Comparison of ENCODE assay signal across 10 cellular contexts in the genomic region with DNA sequence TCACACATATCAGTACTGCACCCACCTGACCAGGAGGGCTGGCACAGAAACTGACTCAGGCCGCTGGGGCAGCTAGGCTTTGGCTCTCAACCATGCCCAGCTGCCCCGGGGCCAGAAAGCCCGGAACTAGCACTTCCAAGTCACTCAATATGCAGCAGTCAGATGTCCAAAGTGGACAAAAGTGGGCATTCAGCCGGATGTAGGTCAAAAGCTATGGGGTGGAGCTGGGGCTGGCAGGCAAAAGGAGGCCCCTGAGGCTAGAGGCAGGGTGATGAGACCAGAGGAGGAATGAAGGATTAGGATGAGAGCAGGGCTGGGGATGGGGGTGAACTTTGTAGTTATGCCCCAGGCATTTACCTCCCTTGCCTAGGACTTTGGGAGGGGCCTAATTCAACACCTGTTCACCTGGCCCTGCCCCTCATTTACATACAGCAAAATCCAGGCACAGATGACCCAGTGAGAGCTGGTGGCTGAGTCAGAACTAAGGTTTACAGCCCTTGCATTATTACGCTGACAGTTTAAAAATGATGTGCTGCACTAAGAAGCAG. TPM values are rescaled to one million over a fixed set of nuclear protein-coding genes. Genes with fewer than 3 reads are reported as not detected.
DNase-seq lines count a peak whose midpoint lies in the region; ATAC-seq and TF ChIP-seq lines count a peak whose summit lies in the region.
"Had no signal": no experiment of that assay in that cellular context is flagged by ENCODE, and none has a peak within 500 bp of the region (broad histone marks: within the 10 kb centered on the region; RNA-seq: fewer than 3 reads in every experiment).

No MANE protein-coding gene starts in this region.

- no peak overlapping the region for H3K9ac ChIP-seq in KMS-11

- H3K36me3 ChIP-seq in KMS-11 (ENCODE audit: insufficient read depth) (no peaks in the 10 kb centered on the region), aorta (ENCODE audit: control insufficient read depth in 1 of 2, insufficient read depth in 2 of 2, low read length in 1 of 2) (no peaks in the 10 kb centered on the region)

- peak overlapping the region; percentile 4 for H3K27ac Mint-ChIP-seq in stimulated activated naive B cell treated with anti-CD40 and anti-IgM and Interleukin-4, amounts not matched to agents 10 μg/mL and 1 μg/mL and 100 μg/mL, for 72 hours

- peak overlapping the region; percentile 94; the same call in 1 of the 2 replicates for H2AFZ ChIP-seq in KMS-11 (ENCODE audit: low read depth)

- ATAC-seq in stimulated activated naive B cell treated with anti-CD40 and anti-IgM and Interleukin-4, amounts not matched to agents 10 μg/mL and 1 μg/mL and 100 μg/mL, for 72 hours (replicated peaks) = no peak
- ATAC-seq in aorta (ENCODE audit: low FRiP score) (no peak), HG02981 (IDR thresholded peaks at IDR 0.05; ENCODE audit: unreplicated experiment) (no peak)

- intact Hi-C loops in aorta (cut with DNase I) = loop anchor here in 1 of 2 donors (10.0 kb wide), 2 partner anchors 150 to 250 kb away; no protein-coding TSS in a partner anchor

- no peaks in the 10 kb centered on the region for H3K9me3 Mint-ChIP-seq in stimulated activated naive B cell treated with anti-CD40 and anti-IgM and Interleukin-4, amounts not matched to agents 10 μg/mL and 1 μg/mL and 100 μg/mL, for 72 hours

- peak; percentile 19 for DNase-seq in T1000 (lab: John Stamatoyannopoulos, UW)
- DNase-seq in hippocampal formation (lab: John Stamatoyannopoulos, UW) = peak; percentile 77 to 79
- DNase-seq in stimulated activated naive B cell treated with anti-CD40 and anti-IgM and Interleukin-4, amounts not matched to agents 10 μg/mL and 1 μg/mL and 100 μg/mL, for 72 hours = no peak
- DNase-seq in aorta = no peak
- no peak for DNase-seq in HK-2 (ENCODE audit: unreplicated experiment)
- DNase-seq: activated gamma-delta T cell; effector memory CD4-positive, alpha-beta T cell had no signal

- H3K4me3 ChIP-seq in KMS-11 (IDR thresholded peaks at IDR 0.05; ENCODE audit: insufficient read depth, low read depth, low read length) (no peak overlapping the region), aorta (ENCODE audit: low read length in 2 of 2) (no peak overlapping the region)

- peaks cover 39 to 53% of the 10 kb centered on the region in 2 donors for H3K4me1 Mint-ChIP-seq in stimulated activated naive B cell treated with anti-CD40 and anti-IgM and Interleukin-4, amounts not matched to agents 10 μg/mL and 1 μg/mL and 100 μg/mL, for 72 hours

- no peak for TF ChIP-seq CTCF in KMS-11 (conservative IDR thresholded peaks at IDR 0.05; ENCODE audit: low read depth, low read length)

- no peak overlapping the region for H3K4me3 Mint-ChIP-seq in stimulated activated naive B cell treated with anti-CD40 and anti-IgM and Interleukin-4, amounts not matched to agents 10 μg/mL and 1 μg/mL and 100 μg/mL, for 72 hours

- no peaks in the 10 kb centered on the region for H3K79me2 ChIP-seq in KMS-11 (ENCODE audit: insufficient read depth, low read depth)

- no peak overlapping the region; the same call in 1 of the 2 replicates for H3K4me2 ChIP-seq in KMS-11

- 50 to 57% methylated on average over 5 of the region's 5 CpGs for WGBS in aorta, 2 donors

- H3K27me3 ChIP-seq in KMS-11 (ENCODE audit: insufficient read depth, low read depth) (no peaks in the 10 kb centered on the region), aorta (ENCODE audit: control insufficient read depth in 1 of 2, insufficient read depth in 2 of 2, low read length in 1 of 2) (no peaks in the 10 kb centered on the region)

- no peaks in the 10 kb centered on the region for H3K27me3 Mint-ChIP-seq in stimulated activated naive B cell treated with anti-CD40 and anti-IgM and Interleukin-4, amounts not matched to agents 10 μg/mL and 1 μg/mL and 100 μg/mL, for 72 hours

- H3K4me1 ChIP-seq in KMS-11 (ENCODE audit: low read depth, poor library complexity, severe bottlenecking) = peaks cover 19% of the 10 kb centered on the region
- H3K4me1 ChIP-seq in aorta (ENCODE audit: control insufficient read depth in 1 of 2, insufficient read depth in 2 of 2, low read length in 2 of 2) = no peaks in the 10 kb centered on the region

- peaks cover 41 to 71% of the 10 kb centered on the region in 2 donors for H3K36me3 Mint-ChIP-seq in stimulated activated naive B cell treated with anti-CD40 and anti-IgM and Interleukin-4, amounts not matched to agents 10 μg/mL and 1 μg/mL and 100 μg/mL, for 72 hours

- H3K27ac ChIP-seq in KMS-11 (no peak overlapping the region), aorta (ENCODE audit: low read depth in 1 of 2, low read length in 2 of 2) (no peak overlapping the region)

- no peaks in the 10 kb centered on the region for H3K9me3 ChIP-seq in aorta (ENCODE audit: control insufficient read depth, low read length)

- no peaks in the 10 kb centered on the region for H4K20me1 ChIP-seq in KMS-11 (ENCODE audit: insufficient read depth)

RNA-seq across cellular contexts. Expression of gene EDN2, which starts 30.7 kb away (rescaled TPM):
- total RNA-seq in aorta = 1 to 10 TPM in 1 of 2 donors, under 1 TPM in 1; 0.36 to 1.5 TPM
- 1 to 10 TPM in 1 of 2 donors, not detected in 1; 2.3 TPM for polyA plus RNA-seq in aorta
- total RNA-seq: osteoblast had no signal

Comparison
In these comparisons a context has a peak if more than half of its experiments do, and no peak if none do; other contexts are left out.
1. DNase-seq: peak in T1000 (single experiment) and hippocampal formation (2 of 2); none in stimulated activated naive B cell treated with anti-CD40 and anti-IgM and Interleukin-4, amounts not matched to agents 10 μg/mL and 1 μg/mL and 100 μg/mL, for 72 hours (single experiment), aorta (0 of 2) and HK-2 (single experiment).